18 cellular contexts compared by ENCODE assay signal in the genomic region with DNA sequence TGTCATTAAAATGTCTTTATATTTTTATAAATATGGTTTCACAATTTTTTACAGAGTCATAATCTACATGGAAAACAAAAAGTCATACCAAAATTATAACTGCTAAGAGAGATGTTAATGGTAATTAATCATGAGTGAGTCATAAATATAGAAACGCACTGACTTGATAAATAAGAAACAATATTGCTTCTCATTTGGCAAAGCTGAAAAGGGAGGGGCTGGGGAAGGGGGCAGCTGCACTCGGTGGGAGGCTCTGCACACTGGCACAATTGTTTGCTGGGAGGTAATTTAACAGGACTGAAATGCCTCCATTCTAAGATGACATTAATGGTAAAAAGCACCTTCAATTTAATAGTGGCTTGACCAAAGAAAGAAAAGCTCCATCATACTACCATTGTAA.
DNase-seq lines count a peak whose midpoint lies in the region; ATAC-seq and TF ChIP-seq lines count a peak whose summit lies in the region.
"Had no signal": no experiment of that assay in that cellular context is flagged by ENCODE, and none has a peak within 500 bp of the region (broad histone marks: within the 10 kb centered on the region; RNA-seq: fewer than 3 reads in every experiment).

No MANE protein-coding gene starts in this region.

- no peaks in the 10 kb centered on the region for H3K36me3 Mint-ChIP-seq in immature natural killer cell
- H3K36me3 Mint-ChIP-seq: CD14-positive monocyte; natural killer cell treated with Interleukin-12 subunit alpha and Interleukin-12 subunit beta and Interleukin-15 and Interleukin-18, amount 100 ng/mL, for 72 hours; stimulated activated naive B cell treated with anti-CD40 and anti-IgM and Interleukin-4, amounts not matched to agents 10 μg/mL and 1 μg/mL and 100 μg/mL, for 72 hours had no signal

- H3K27ac Mint-ChIP-seq in immature natural killer cell: no peak overlapping the region
- H3K27ac Mint-ChIP-seq: activated naive CD4-positive, alpha-beta T cell treated with anti-CD3 and anti-CD28 coated beads for 36 hours; natural killer cell treated with Interleukin-12 subunit alpha and Interleukin-12 subunit beta and Interleukin-15 and Interleukin-18, amount 100 ng/mL, for 72 hours; stimulated activated naive B cell treated with anti-CD40 and anti-IgM and Interleukin-4, amounts not matched to agents 10 μg/mL and 1 μg/mL and 100 μg/mL, for 72 hours had no signal

- TF ChIP-seq POLR2A in testis (IDR thresholded peaks at IDR 0.05): no peak

- H4K20me1 ChIP-seq in fibroblast of lung (ENCODE audit: control insufficient read depth, extremely low read depth, insufficient read depth, low read length): no peaks in the 10 kb centered on the region
- H4K20me1 ChIP-seq in Karpas-422 (ENCODE audit: insufficient read depth, low read depth, low read length): no peaks in the 10 kb centered on the region

- H3K9ac ChIP-seq in fibroblast of lung (ENCODE audit: insufficient read depth, low read length) (no peak overlapping the region), Karpas-422 (ENCODE audit: low read length) (no peak overlapping the region)

- TF ChIP-seq CTCF in fibroblast of lung (conservative IDR thresholded peaks at IDR 0.05 in 1 of 2, IDR thresholded peaks at IDR 0.05 in 1 of 2; ENCODE audit: low read depth in 1 of 2, low read length in 2 of 2) (no peak), testis (IDR thresholded peaks at IDR 0.05) (no peak)

- no peaks in the 10 kb centered on the region for H3K9me3 Mint-ChIP-seq in immature natural killer cell
- H3K9me3 Mint-ChIP-seq: natural killer cell treated with Interleukin-12 subunit alpha and Interleukin-12 subunit beta and Interleukin-15 and Interleukin-18, amount 100 ng/mL, for 72 hours had no signal

- peaks cover 20% of the 10 kb centered on the region for H3K4me1 ChIP-seq in SJCRH30
- peaks cover 3% of the 10 kb centered on the region for H3K4me1 ChIP-seq in fibroblast of lung (ENCODE audit: control insufficient read depth, extremely low read depth, insufficient read depth, low read length)
- H3K4me1 ChIP-seq in testis: peaks cover 4% of the 10 kb centered on the region
- no peaks in the 10 kb centered on the region for H3K4me1 ChIP-seq in Karpas-422 (ENCODE audit: low read length)

- 0 out of 2 replicates have a peak, but pooled peaks cover 2% of the 10 kb centered on the region for H3K9me3 ChIP-seq in SJCRH30 (replicated peaks)
- H3K9me3 ChIP-seq in fibroblast of lung (ENCODE audit: control insufficient read depth, insufficient read depth, low read depth, low read length): no peaks in the 10 kb centered on the region
- H3K9me3 ChIP-seq in testis: no peaks in the 10 kb centered on the region
- H3K9me3 ChIP-seq in Karpas-422 (ENCODE audit: low read length): no peaks in the 10 kb centered on the region; the same call in 1 of the 2 replicates

- H3K79me2 ChIP-seq in fibroblast of lung (ENCODE audit: control insufficient read depth, insufficient read depth, low read length): no peaks in the 10 kb centered on the region
- no peaks in the 10 kb centered on the region for H3K79me2 ChIP-seq in Karpas-422 (ENCODE audit: low read length)

- H3K27me3 ChIP-seq in SJCRH30: no peaks in the 10 kb centered on the region
- no peaks in the 10 kb centered on the region for H3K27me3 ChIP-seq in fibroblast of lung (ENCODE audit: control insufficient read depth, insufficient read depth, low read length)
- H3K27me3 ChIP-seq in testis: no peaks in the 10 kb centered on the region
- H3K27me3 ChIP-seq in Karpas-422 (ENCODE audit: low read length): no peaks in the 10 kb centered on the region
- H3K27me3 ChIP-seq: tibial nerve had no signal

- peak overlapping the region; percentile 70 for H3K27ac ChIP-seq in SJCRH30
- peak overlapping the region; percentile 26 for H3K27ac ChIP-seq in fibroblast of lung (ENCODE audit: insufficient read depth, low read length)
- H3K27ac ChIP-seq in testis: peak overlapping the region; percentile 16 to 41
- H3K27ac ChIP-seq in Karpas-422 (ENCODE audit: low read length): no peak overlapping the region
- H3K27ac ChIP-seq: 22Rv1 had no signal

- no peaks in the 10 kb centered on the region for H3K9me2 ChIP-seq in Karpas-422 (replicated peaks; ENCODE audit: insufficient read depth, low read length)

- DNase-seq in DMS 273 (lab: John Stamatoyannopoulos, UW; ENCODE audit: unreplicated experiment) (peak; percentile 33), DMS 273 treated with DMSO at 0.1 percent for 48 hours (lab: John Stamatoyannopoulos, UW) (no peak), SJCRH30 (peak; percentile 66 to 74), fibroblast of lung (ENCODE audit: low read depth in 2 of 2) (peak in 1 of 2 donors; percentile 50), testis (peak; percentile 50), Karpas-422 (no peak), immature natural killer cell (no peak)
- DNase-seq: activated naive CD4-positive, alpha-beta T cell treated with anti-CD3 and anti-CD28 coated beads for 36 hours; dermis blood vessel endothelial cell; DND-41; NCI-H1930; stimulated activated CD4-positive, alpha-beta T cell treated with anti-CD3 and anti-CD28 coated beads, Interleukin-15, amount 100 ng/mL, for 24 hours; stimulated activated naive B cell treated with anti-CD40 and anti-IgM and Interleukin-4, amounts not matched to agents 10 μg/mL and 1 μg/mL and 100 μg/mL, for 72 hours had no signal

- ATAC-seq in GM19035 (IDR thresholded peaks at IDR 0.05; ENCODE audit: unreplicated experiment): no peak
- ATAC-seq: natural killer cell treated with Interleukin-12 subunit alpha and Interleukin-12 subunit beta and Interleukin-15 and Interleukin-18, amount 100 ng/mL, for 72 hours; stimulated activated naive B cell treated with anti-CD40 and anti-IgM and Interleukin-4, amounts not matched to agents 10 μg/mL and 1 μg/mL and 100 μg/mL, for 72 hours had no signal

- 51 to 66% methylated on average over 2 of the region's 2 CpGs for WGBS in testis, 2 donors

- H3K36me3 ChIP-seq in SJCRH30: no peaks in the 10 kb centered on the region
- H3K36me3 ChIP-seq in fibroblast of lung (ENCODE audit: control insufficient read depth, insufficient read depth, low read length): no peaks in the 10 kb centered on the region
- no peaks in the 10 kb centered on the region for H3K36me3 ChIP-seq in testis (ENCODE audit: low read depth, missing control alignments)
- no peaks in the 10 kb centered on the region for H3K36me3 ChIP-seq in Karpas-422 (ENCODE audit: insufficient read depth, low read length)
- H3K36me3 ChIP-seq: tibial nerve had no signal

- H3K4me1 Mint-ChIP-seq in immature natural killer cell: no peaks in the 10 kb centered on the region
- H3K4me1 Mint-ChIP-seq: stimulated activated naive B cell treated with anti-CD40 and anti-IgM and Interleukin-4, amounts not matched to agents 10 μg/mL and 1 μg/mL and 100 μg/mL, for 72 hours had no signal

- H3K27me3 Mint-ChIP-seq in immature natural killer cell (ENCODE audit: low read depth in 3 of 3): no peaks in the 10 kb centered on the region
- H3K27me3 Mint-ChIP-seq: stimulated activated naive B cell treated with anti-CD40 and anti-IgM and Interleukin-4, amounts not matched to agents 10 μg/mL and 1 μg/mL and 100 μg/mL, for 72 hours had no signal

- no peak overlapping the region for H3K4me3 ChIP-seq in SJCRH30
- H3K4me3 ChIP-seq in fibroblast of lung (replicated peaks in 1 of 4; ENCODE audit: control extremely low read depth in 1 of 4, insufficient read depth in 1 of 4, low read depth in 3 of 4, low read length in 4 of 4): no peak overlapping the region
- H3K4me3 ChIP-seq in testis: no peak overlapping the region
- H3K4me3 ChIP-seq in Karpas-422 (ENCODE audit: low read length): no peak overlapping the region
- H3K4me3 ChIP-seq: tibial nerve had no signal

- intact Hi-C loops in testis (cut with DNase I; ENCODE audit: low total_unique reads): no loop called here

- H3K4me3 Mint-ChIP-seq in immature natural killer cell: no peak overlapping the region
- H3K4me3 Mint-ChIP-seq: activated naive CD4-positive, alpha-beta T cell treated with anti-CD3 and anti-CD28 coated beads for 36 hours; CD14-positive monocyte; natural killer cell treated with Interleukin-12 subunit alpha and Interleukin-12 subunit beta and Interleukin-15 and Interleukin-18, amount 100 ng/mL, for 72 hours; stimulated activated naive B cell treated with anti-CD40 and anti-IgM and Interleukin-4, amounts not matched to agents 10 μg/mL and 1 μg/mL and 100 μg/mL, for 72 hours had no signal

- H2AFZ ChIP-seq in fibroblast of lung (ENCODE audit: low read length) (no peak overlapping the region), Karpas-422 (ENCODE audit: low read length) (no peak overlapping the region)

- no peak overlapping the region for H3K4me2 ChIP-seq in fibroblast of lung (ENCODE audit: extremely low read depth, insufficient read depth, low read length)
- no peak overlapping the region for H3K4me2 ChIP-seq in Karpas-422 (ENCODE audit: low read depth, low read length, poor library complexity, severe bottlenecking)

Comparison
In these comparisons a context has a peak if more than half of its experiments do, and no peak if none do; other contexts are left out.
1. DNase-seq: peak in DMS 273 (single experiment), SJCRH30 (2 of 2) and testis (single experiment); none in DMS 273 treated with DMSO at 0.1 percent for 48 hours (single experiment), Karpas-422 (single experiment) and immature natural killer cell (0 of 3).